ENCODE assay signal across 1 cellular context in the genomic region with DNA sequence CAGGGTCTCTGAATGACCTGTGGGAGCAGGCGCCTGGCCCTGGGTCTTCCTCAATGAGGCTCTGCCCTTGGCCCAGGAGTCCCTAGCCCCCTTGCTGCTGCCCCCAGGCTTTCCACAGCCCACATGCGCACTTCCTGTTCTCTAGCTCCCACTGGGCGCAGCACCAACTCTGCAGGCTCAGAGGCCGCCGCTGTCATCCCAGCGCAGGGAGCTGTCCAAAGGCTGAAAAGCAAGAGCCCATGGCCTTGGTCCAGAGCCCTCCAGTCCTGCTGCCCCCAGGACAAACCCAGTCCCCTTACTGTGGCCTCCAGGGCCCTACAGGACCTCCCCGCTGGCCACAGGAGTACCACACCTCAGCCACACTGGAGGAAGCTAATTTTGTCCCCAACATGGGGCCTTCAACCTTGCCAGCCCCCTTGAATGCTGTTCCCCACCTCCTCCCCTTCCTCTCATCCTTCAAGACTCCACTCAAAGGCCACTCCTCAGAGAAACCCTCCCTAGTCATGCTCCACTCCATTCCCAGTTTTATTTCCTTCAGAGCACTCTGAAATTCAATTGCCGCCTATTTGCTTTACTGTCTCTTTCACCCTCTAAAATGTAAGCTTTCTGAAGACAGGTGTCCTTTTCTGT.
A peak's percentile ranks its signal among the peaks of the same experiment; 100 is the strongest.
TF ChIP-seq lines count a peak whose summit lies in the region.

No MANE protein-coding gene starts in this region.

TF ChIP-seq in WTC11, 78 proteins besides CTCF, POLR2A, EP300 and RAD21 (continued from another document and continues in another):
- TF ChIP-seq, protein P1, sequence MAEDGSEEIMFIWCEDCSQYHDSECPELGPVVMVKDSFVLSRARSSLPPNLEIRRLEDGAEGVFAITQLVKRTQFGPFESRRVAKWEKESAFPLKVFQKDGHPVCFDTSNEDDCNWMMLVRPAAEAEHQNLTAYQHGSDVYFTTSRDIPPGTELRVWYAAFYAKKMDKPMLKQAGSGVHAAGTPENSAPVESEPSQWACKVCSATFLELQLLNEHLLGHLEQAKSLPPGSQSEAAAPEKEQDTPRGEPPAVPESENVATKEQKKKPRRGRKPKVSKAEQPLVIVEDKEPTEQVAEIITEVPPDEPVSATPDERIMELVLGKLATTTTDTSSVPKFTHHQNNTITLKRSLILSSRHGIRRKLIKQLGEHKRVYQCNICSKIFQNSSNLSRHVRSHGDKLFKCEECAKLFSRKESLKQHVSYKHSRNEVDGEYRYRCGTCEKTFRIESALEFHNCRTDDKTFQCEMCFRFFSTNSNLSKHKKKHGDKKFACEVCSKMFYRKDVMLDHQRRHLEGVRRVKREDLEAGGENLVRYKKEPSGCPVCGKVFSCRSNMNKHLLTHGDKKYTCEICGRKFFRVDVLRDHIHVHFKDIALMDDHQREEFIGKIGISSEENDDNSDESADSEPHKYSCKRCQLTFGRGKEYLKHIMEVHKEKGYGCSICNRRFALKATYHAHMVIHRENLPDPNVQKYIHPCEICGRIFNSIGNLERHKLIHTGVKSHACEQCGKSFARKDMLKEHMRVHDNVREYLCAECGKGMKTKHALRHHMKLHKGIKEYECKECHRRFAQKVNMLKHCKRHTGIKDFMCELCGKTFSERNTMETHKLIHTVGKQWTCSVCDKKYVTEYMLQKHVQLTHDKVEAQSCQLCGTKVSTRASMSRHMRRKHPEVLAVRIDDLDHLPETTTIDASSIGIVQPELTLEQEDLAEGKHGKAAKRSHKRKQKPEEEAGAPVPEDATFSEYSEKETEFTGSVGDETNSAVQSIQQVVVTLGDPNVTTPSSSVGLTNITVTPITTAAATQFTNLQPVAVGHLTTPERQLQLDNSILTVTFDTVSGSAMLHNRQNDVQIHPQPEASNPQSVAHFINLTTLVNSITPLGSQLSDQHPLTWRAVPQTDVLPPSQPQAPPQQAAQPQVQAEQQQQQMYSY (CRISPR knock-in tag; IDR thresholded peaks at IDR 0.05): peak; percentile 23; the same call in 1 of the 2 replicates
- TF ChIP-seq, protein P2, sequence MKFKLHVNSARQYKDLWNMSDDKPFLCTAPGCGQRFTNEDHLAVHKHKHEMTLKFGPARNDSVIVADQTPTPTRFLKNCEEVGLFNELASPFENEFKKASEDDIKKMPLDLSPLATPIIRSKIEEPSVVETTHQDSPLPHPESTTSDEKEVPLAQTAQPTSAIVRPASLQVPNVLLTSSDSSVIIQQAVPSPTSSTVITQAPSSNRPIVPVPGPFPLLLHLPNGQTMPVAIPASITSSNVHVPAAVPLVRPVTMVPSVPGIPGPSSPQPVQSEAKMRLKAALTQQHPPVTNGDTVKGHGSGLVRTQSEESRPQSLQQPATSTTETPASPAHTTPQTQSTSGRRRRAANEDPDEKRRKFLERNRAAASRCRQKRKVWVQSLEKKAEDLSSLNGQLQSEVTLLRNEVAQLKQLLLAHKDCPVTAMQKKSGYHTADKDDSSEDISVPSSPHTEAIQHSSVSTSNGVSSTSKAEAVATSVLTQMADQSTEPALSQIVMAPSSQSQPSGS (CRISPR knock-in tag; IDR thresholded peaks at IDR 0.05; ENCODE audit: borderline replicate concordance, low read depth): no peak
- TF ChIP-seq TEAD1 (CRISPR knock-in tag; IDR thresholded peaks at IDR 0.05) (peak; percentile 96), TCF7 (CRISPR knock-in tag; IDR thresholded peaks at IDR 0.05; ENCODE audit: low read depth) (0 out of 2 replicates have a peak, but pooled peaks have one; percentile 51), ZNF121 (CRISPR knock-in tag; IDR thresholded peaks at IDR 0.05) (no peak), ZNF232 (CRISPR knock-in tag; IDR thresholded peaks at IDR 0.05) (peak; percentile 89), ZBTB21 (CRISPR knock-in tag; IDR thresholded peaks at IDR 0.05; ENCODE audit: borderline replicate concordance) (peak; percentile 26; the same call in 1 of the 2 replicates), ZNF423 (CRISPR knock-in tag; IDR thresholded peaks at IDR 0.05) (no peak), SOX15 (CRISPR knock-in tag; IDR thresholded peaks at IDR 0.05) (no peak), NFE2L1 (CRISPR knock-in tag; IDR thresholded peaks at IDR 0.05) (peak; percentile 81)
- TF ChIP-seq, protein P3, sequence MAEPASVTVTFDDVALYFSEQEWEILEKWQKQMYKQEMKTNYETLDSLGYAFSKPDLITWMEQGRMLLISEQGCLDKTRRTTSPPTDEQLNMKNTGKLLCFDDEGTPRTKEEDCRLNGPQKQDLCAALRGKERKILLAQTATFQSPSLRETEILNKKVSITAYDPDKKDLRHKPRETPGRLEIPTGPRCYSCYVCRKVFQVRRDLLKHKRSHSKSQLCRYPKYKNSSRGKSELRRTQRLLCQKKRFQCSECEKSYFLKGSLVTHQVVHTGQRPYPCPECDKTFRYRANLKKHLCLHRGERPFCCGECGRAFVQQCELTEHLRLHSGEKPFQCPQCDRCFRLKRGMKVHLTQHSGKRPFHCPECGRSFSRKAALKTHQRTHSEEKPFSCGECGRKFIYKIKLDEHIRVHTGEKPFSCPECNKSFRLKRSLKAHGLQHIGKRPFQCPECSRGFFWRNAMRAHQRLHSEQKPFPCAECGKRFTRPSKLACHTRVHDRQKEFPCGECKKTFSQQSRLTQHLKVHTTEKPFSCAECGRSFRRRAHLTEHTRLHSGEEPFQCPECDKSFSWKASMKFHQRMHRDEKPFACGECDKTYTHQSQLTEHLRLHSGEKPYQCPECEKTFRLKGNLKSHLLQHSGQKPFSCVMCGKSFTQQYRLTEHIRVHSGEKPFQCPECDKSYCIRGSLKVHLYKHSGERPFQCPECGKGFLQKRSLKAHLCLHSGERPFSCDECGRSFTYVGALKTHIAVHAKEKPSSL (CRISPR knock-in tag; conservative IDR thresholded peaks at IDR 0.05): no peak
- TF ChIP-seq, protein P4, sequence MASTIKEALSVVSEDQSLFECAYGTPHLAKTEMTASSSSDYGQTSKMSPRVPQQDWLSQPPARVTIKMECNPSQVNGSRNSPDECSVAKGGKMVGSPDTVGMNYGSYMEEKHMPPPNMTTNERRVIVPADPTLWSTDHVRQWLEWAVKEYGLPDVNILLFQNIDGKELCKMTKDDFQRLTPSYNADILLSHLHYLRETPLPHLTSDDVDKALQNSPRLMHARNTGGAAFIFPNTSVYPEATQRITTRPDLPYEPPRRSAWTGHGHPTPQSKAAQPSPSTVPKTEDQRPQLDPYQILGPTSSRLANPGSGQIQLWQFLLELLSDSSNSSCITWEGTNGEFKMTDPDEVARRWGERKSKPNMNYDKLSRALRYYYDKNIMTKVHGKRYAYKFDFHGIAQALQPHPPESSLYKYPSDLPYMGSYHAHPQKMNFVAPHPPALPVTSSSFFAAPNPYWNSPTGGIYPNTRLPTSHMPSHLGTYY (CRISPR knock-in tag; IDR thresholded peaks at IDR 0.05): no peak
- TF ChIP-seq, protein P5, sequence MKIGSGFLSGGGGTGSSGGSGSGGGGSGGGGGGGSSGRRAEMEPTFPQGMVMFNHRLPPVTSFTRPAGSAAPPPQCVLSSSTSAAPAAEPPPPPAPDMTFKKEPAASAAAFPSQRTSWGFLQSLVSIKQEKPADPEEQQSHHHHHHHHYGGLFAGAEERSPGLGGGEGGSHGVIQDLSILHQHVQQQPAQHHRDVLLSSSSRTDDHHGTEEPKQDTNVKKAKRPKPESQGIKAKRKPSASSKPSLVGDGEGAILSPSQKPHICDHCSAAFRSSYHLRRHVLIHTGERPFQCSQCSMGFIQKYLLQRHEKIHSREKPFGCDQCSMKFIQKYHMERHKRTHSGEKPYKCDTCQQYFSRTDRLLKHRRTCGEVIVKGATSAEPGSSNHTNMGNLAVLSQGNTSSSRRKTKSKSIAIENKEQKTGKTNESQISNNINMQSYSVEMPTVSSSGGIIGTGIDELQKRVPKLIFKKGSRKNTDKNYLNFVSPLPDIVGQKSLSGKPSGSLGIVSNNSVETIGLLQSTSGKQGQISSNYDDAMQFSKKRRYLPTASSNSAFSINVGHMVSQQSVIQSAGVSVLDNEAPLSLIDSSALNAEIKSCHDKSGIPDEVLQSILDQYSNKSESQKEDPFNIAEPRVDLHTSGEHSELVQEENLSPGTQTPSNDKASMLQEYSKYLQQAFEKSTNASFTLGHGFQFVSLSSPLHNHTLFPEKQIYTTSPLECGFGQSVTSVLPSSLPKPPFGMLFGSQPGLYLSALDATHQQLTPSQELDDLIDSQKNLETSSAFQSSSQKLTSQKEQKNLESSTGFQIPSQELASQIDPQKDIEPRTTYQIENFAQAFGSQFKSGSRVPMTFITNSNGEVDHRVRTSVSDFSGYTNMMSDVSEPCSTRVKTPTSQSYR (CRISPR knock-in tag; IDR thresholded peaks at IDR 0.05): no peak
- TF ChIP-seq, protein P6, sequence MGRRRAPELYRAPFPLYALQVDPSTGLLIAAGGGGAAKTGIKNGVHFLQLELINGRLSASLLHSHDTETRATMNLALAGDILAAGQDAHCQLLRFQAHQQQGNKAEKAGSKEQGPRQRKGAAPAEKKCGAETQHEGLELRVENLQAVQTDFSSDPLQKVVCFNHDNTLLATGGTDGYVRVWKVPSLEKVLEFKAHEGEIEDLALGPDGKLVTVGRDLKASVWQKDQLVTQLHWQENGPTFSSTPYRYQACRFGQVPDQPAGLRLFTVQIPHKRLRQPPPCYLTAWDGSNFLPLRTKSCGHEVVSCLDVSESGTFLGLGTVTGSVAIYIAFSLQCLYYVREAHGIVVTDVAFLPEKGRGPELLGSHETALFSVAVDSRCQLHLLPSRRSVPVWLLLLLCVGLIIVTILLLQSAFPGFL (CRISPR knock-in tag; IDR thresholded peaks at IDR 0.05; ENCODE audit: borderline replicate concordance): no peak
- TF ChIP-seq, protein P7, sequence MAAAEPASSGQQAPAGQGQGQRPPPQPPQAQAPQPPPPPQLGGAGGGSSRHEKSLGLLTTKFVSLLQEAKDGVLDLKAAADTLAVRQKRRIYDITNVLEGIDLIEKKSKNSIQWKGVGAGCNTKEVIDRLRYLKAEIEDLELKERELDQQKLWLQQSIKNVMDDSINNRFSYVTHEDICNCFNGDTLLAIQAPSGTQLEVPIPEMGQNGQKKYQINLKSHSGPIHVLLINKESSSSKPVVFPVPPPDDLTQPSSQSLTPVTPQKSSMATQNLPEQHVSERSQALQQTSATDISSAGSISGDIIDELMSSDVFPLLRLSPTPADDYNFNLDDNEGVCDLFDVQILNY (CRISPR knock-in tag; IDR thresholded peaks at IDR 0.05): peak; percentile 58; the same call in 1 of the 2 replicates
- TF ChIP-seq, protein P8, sequence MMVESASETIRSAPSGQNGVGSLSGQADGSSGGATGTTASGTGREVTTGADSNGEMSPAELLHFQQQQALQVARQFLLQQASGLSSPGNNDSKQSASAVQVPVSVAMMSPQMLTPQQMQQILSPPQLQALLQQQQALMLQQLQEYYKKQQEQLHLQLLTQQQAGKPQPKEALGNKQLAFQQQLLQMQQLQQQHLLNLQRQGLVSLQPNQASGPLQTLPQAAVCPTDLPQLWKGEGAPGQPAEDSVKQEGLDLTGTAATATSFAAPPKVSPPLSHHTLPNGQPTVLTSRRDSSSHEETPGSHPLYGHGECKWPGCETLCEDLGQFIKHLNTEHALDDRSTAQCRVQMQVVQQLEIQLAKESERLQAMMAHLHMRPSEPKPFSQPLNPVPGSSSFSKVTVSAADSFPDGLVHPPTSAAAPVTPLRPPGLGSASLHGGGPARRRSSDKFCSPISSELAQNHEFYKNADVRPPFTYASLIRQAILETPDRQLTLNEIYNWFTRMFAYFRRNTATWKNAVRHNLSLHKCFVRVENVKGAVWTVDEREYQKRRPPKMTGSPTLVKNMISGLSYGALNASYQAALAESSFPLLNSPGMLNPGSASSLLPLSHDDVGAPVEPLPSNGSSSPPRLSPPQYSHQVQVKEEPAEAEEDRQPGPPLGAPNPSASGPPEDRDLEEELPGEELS (CRISPR knock-in tag; IDR thresholded peaks at IDR 0.05): peak; percentile 95
- TF ChIP-seq, protein P9, sequence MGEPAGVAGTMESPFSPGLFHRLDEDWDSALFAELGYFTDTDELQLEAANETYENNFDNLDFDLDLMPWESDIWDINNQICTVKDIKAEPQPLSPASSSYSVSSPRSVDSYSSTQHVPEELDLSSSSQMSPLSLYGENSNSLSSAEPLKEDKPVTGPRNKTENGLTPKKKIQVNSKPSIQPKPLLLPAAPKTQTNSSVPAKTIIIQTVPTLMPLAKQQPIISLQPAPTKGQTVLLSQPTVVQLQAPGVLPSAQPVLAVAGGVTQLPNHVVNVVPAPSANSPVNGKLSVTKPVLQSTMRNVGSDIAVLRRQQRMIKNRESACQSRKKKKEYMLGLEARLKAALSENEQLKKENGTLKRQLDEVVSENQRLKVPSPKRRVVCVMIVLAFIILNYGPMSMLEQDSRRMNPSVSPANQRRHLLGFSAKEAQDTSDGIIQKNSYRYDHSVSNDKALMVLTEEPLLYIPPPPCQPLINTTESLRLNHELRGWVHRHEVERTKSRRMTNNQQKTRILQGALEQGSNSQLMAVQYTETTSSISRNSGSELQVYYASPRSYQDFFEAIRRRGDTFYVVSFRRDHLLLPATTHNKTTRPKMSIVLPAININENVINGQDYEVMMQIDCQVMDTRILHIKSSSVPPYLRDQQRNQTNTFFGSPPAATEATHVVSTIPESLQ (CRISPR knock-in tag; IDR thresholded peaks at IDR 0.05): no peak
- TF ChIP-seq, protein P10, sequence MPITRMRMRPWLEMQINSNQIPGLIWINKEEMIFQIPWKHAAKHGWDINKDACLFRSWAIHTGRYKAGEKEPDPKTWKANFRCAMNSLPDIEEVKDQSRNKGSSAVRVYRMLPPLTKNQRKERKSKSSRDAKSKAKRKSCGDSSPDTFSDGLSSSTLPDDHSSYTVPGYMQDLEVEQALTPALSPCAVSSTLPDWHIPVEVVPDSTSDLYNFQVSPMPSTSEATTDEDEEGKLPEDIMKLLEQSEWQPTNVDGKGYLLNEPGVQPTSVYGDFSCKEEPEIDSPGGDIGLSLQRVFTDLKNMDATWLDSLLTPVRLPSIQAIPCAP (CRISPR knock-in tag; IDR thresholded peaks at IDR 0.05): peak; percentile 56; the same call in 1 of the 2 replicates
- TF ChIP-seq, protein P11, sequence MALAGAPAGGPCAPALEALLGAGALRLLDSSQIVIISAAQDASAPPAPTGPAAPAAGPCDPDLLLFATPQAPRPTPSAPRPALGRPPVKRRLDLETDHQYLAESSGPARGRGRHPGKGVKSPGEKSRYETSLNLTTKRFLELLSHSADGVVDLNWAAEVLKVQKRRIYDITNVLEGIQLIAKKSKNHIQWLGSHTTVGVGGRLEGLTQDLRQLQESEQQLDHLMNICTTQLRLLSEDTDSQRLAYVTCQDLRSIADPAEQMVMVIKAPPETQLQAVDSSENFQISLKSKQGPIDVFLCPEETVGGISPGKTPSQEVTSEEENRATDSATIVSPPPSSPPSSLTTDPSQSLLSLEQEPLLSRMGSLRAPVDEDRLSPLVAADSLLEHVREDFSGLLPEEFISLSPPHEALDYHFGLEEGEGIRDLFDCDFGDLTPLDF (CRISPR knock-in tag; IDR thresholded peaks at IDR 0.05): peak; percentile 45; the same call in 1 of the 2 replicates
- TF ChIP-seq, protein P12, sequence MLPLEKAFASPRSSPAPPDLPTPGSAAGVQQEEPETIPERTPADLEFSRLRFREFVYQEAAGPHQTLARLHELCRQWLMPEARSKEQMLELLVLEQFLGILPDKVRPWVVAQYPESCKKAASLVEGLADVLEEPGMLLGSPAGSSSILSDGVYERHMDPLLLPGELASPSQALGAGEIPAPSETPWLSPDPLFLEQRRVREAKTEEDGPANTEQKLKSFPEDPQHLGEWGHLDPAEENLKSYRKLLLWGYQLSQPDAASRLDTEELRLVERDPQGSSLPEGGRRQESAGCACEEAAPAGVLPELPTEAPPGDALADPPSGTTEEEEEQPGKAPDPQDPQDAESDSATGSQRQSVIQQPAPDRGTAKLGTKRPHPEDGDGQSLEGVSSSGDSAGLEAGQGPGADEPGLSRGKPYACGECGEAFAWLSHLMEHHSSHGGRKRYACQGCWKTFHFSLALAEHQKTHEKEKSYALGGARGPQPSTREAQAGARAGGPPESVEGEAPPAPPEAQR (CRISPR knock-in tag; IDR thresholded peaks at IDR 0.05): no peak
